In the genomic region with DNA sequence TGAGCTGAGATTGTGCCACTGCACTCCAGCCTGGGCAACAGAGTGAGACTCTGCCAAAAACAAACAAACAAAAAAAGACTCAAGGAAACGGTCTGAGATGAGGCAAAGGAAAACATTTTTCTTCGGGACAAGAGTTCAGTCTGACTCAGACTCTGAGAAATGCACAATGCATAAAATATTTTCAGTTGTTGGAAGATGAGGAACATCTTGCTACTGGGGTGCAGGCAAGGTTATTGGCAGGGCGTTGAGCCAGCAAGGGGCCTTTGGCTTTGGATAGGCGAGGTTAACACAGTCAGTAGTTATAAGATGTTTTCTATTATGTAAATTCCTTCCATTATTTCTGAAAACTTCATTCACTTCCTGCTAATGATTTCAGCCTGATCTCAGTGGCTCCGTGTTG, we compare ENCODE assay signal across 18 cellular contexts.
A peak's percentile ranks its signal among the peaks of the same experiment; 100 is the strongest.
DNase-seq lines count a peak whose midpoint lies in the region; ATAC-seq, FAIRE-seq and TF ChIP-seq lines count a peak whose summit lies in the region.
"Had no signal": no experiment of that assay in that cellular context is flagged by ENCODE, and none has a peak within 500 bp of the region (broad histone marks: within the 10 kb centered on the region; RNA-seq: fewer than 3 reads in every experiment).

No MANE protein-coding gene starts in this region.

- peak; percentile 1 for DNase-seq in GM04504 (ENCODE audit: low read depth)
- DNase-seq in astrocyte of the spinal cord (ENCODE audit: low read depth, low spot score): peak; percentile 45
- peak; percentile 60 for DNase-seq in fibroblast of the conjunctiva (ENCODE audit: low read depth)
- DNase-seq in urothelium cell line (ENCODE audit: low spot score): peak; percentile 1
- no peak for DNase-seq in uterus
- DNase-seq: GOT3; NCI-H1092; NCI-H345; NCI-H526 treated with DMSO at 0.1 percent for 48 hours; NK-92 treated with Interleukin-12 subunit alpha and Interleukin-12 subunit beta, amount 100 ng/mL, for 24 hours had no signal

- H3K27me3 ChIP-seq in uterus: no peaks in the 10 kb centered on the region

- no peaks in the 10 kb centered on the region for H3K4me1 ChIP-seq in uterus

- TF ChIP-seq CTCF in astrocyte of the spinal cord (IDR thresholded peaks at IDR 0.05; ENCODE audit: low read depth, low read length) (no peak), uterus (IDR thresholded peaks at IDR 0.05) (no peak)

- no peak for TF ChIP-seq POLR2A in uterus (IDR thresholded peaks at IDR 0.05)

- H3K36me3 ChIP-seq in uterus: no peaks in the 10 kb centered on the region

- no peak overlapping the region for H3K4me3 ChIP-seq in astrocyte of the spinal cord (ENCODE audit: low read depth, low read length)
- H3K4me3 ChIP-seq in uterus: no peak overlapping the region
- H3K4me3 ChIP-seq: GM12878, K562 had no signal

- intact Hi-C loops in uterus (cut with DNase I; ENCODE audit: low total_unique reads): no loop called here

- no peak for FAIRE-seq in urothelium cell line (lab: Jason Lieb, UNC)
- FAIRE-seq: GM12878, GM18507, GM19239, K562 had no signal

- ATAC-seq in HG03457 (IDR thresholded peaks at IDR 0.05; ENCODE audit: unreplicated experiment) (no peak), GM18873 (IDR thresholded peaks at IDR 0.05; ENCODE audit: low FRiP score, unreplicated experiment) (no peak)
- ATAC-seq: GM12878, K562 had no signal

- in situ Hi-C loops in astrocyte of the spinal cord (cut with HindIII; ENCODE audit: low sequenced_read_pairs): no loop called here

- H3K27ac ChIP-seq in uterus: no peak overlapping the region
- H3K27ac ChIP-seq: C4-2B, HL-60 had no signal

- no peaks in the 10 kb centered on the region for H3K9me3 ChIP-seq in uterus

Comparison
In these comparisons a context has a peak if more than half of its experiments do, and no peak if none do; other contexts are left out.
1. DNase-seq: peak in GM04504 (single experiment), astrocyte of the spinal cord (single experiment), fibroblast of the conjunctiva (single experiment) and urothelium cell line (single experiment); none in uterus (0 of 2).